ENCODE assay signal across 20 cellular contexts in the genomic region with DNA sequence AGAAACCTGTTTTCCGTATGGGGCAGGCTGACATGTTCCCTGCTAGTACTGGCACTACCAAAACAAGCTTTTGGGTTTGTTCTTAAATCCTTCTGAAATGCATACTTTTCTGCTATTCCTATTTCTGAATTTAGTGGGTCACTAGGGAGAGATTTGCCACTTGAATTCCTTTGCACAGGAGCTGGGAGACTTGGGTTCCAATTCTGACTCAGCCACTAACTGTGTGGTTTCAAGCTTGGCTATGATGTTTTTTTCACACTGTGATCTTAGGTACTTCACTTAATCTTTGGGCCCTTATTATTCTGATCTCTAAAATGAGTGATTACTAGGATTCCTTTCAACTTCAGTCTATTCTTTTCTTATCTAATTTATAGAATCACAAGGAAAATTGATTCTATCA.
"Had no signal": no experiment of that assay in that cellular context is flagged by ENCODE, and none has a peak within 500 bp of the region (broad histone marks: within the 10 kb centered on the region; RNA-seq: fewer than 3 reads in every experiment).

No MANE protein-coding gene starts in this region.

- H3K36me3 ChIP-seq: lower lobe of right lung, upper lobe of right lung had no signal

- H3K9me3 Mint-ChIP-seq: activated CD4-positive, alpha-beta T cell treated with anti-CD3 and anti-CD28 coated beads, Interleukin-2, amount 10 ng/mL, durations not matched to agents 24 days and 14 days; activated CD8-positive, alpha-beta T cell treated with anti-CD3 and anti-CD28 coated beads for 36 hours; activated naive CD4-positive, alpha-beta T cell treated with anti-CD3 and anti-CD28 coated beads for 36 hours; activated T-helper 2 cell treated with anti-CD3 and anti-CD28 coated beads, Interferon-gamma antibody, Interleukin-2, Interleukin-4, amounts not matched to agents 10 μg/mL and 5 μg/mL and 100 μg/mL, durations not matched to agents 14 hours and 24 hours and 36 hours; endodermal cell; natural killer cell treated with Interleukin-12 subunit alpha and Interleukin-12 subunit beta and Interleukin-15 and Interleukin-18, amount 100 ng/mL, for 72 hours had no signal

- DNase-seq: activated CD4-positive, alpha-beta T cell treated with anti-CD3 and anti-CD28 coated beads, Interleukin-2, amount 10 ng/mL, durations not matched to agents 24 days and 14 days; activated CD4-positive, CD25-positive, alpha-beta regulatory T cell; activated CD8-positive, alpha-beta T cell treated with anti-CD3 and anti-CD28 coated beads for 36 hours; activated naive CD4-positive, alpha-beta T cell treated with anti-CD3 and anti-CD28 coated beads for 36 hours; activated T-cell treated with anti-CD3 and anti-CD28 coated beads, Interleukin-2, amount 50 U/mL, for 1 hour; caudate nucleus; dorsolateral prefrontal cortex; endodermal cell; foreskin fibroblast; lower lobe of right lung; sigmoid colon; stimulated activated CD4-positive, alpha-beta T cell treated with anti-CD3 and anti-CD28 coated beads, Interleukin-4, amount 100 ng/mL, for 4 hours; stimulated activated naive CD4-positive, alpha-beta T cell; upper lobe of right lung had no signal

- H3K36me3 Mint-ChIP-seq: natural killer cell treated with Interleukin-12 subunit alpha and Interleukin-12 subunit beta and Interleukin-15 and Interleukin-18, amount 100 ng/mL, for 72 hours had no signal

- H3K79me2 ChIP-seq: parathyroid adenoma had no signal

- H3K4me3 ChIP-seq: dorsolateral prefrontal cortex, lower lobe of right lung, sigmoid colon, upper lobe of right lung had no signal

- H3K4me3 Mint-ChIP-seq: activated CD4-positive, alpha-beta T cell treated with anti-CD3 and anti-CD28 coated beads, Interleukin-2, amount 10 ng/mL, durations not matched to agents 24 days and 14 days; activated CD8-positive, alpha-beta T cell treated with anti-CD3 and anti-CD28 coated beads for 36 hours; activated naive CD4-positive, alpha-beta T cell treated with anti-CD3 and anti-CD28 coated beads for 36 hours; brain; endodermal cell; natural killer cell treated with Interleukin-12 subunit alpha and Interleukin-12 subunit beta and Interleukin-15 and Interleukin-18, amount 100 ng/mL, for 72 hours had no signal

- H3K4me1 ChIP-seq: lower lobe of right lung, parathyroid adenoma, sigmoid colon, upper lobe of right lung had no signal

- H3K27me3 Mint-ChIP-seq: activated CD4-positive, alpha-beta T cell treated with anti-CD3 and anti-CD28 coated beads, Interleukin-2, amount 10 ng/mL, durations not matched to agents 24 days and 14 days; activated CD8-positive, alpha-beta T cell treated with anti-CD3 and anti-CD28 coated beads for 36 hours; natural killer cell treated with Interleukin-12 subunit alpha and Interleukin-12 subunit beta and Interleukin-15 and Interleukin-18, amount 100 ng/mL, for 72 hours had no signal

- H3K27ac Mint-ChIP-seq: activated CD4-positive, alpha-beta T cell treated with anti-CD3 and anti-CD28 coated beads, Interleukin-2, amount 10 ng/mL, durations not matched to agents 24 days and 14 days; activated CD8-positive, alpha-beta T cell treated with anti-CD3 and anti-CD28 coated beads for 36 hours; activated naive CD4-positive, alpha-beta T cell treated with anti-CD3 and anti-CD28 coated beads for 36 hours; activated T-helper 2 cell treated with anti-CD3 and anti-CD28 coated beads, Interferon-gamma antibody, Interleukin-2, Interleukin-4, amounts not matched to agents 10 μg/mL and 5 μg/mL and 100 μg/mL, durations not matched to agents 14 hours and 24 hours and 36 hours; endodermal cell; natural killer cell treated with Interleukin-12 subunit alpha and Interleukin-12 subunit beta and Interleukin-15 and Interleukin-18, amount 100 ng/mL, for 72 hours had no signal

- H3K27me3 ChIP-seq: dorsolateral prefrontal cortex, sigmoid colon, upper lobe of right lung had no signal

- H3K4me1 Mint-ChIP-seq: activated CD4-positive, alpha-beta T cell treated with anti-CD3 and anti-CD28 coated beads, Interleukin-2, amount 10 ng/mL, durations not matched to agents 24 days and 14 days had no signal

- H3K9me3 ChIP-seq: lower lobe of right lung, sigmoid colon, upper lobe of right lung had no signal

- H2AFZ ChIP-seq: parathyroid adenoma had no signal

- ATAC-seq: activated CD8-positive, alpha-beta T cell treated with anti-CD3 and anti-CD28 coated beads for 36 hours; lower lobe of right lung; natural killer cell treated with Interleukin-12 subunit alpha and Interleukin-12 subunit beta and Interleukin-15 and Interleukin-18, amount 100 ng/mL, for 72 hours; upper lobe of right lung had no signal

- H3K27ac ChIP-seq: epithelial cell of prostate, lower lobe of right lung, parathyroid adenoma, sigmoid colon, upper lobe of right lung had no signal

- FAIRE-seq: keratinocyte had no signal

- H3K9ac ChIP-seq: parathyroid adenoma had no signal
